In genomic region chr14:35211067-35211466, GRCh38 we compare ENCODE assay signal across 11 cellular contexts.
"Had no signal": no experiment of that assay in that cellular context is flagged by ENCODE, and none has a peak within 500 bp of the region (broad histone marks: within the 10 kb centered on the region; RNA-seq: fewer than 3 reads in every experiment).

No MANE protein-coding gene starts in this region.

- ATAC-seq: GM23338, HCT116 had no signal

- H3K9ac ChIP-seq: GM23248 had no signal

- DNase-seq: GM23248, GOT3, H7, H9, HCEC 1CT, HFFc6 had no signal

- H3K9me3 ChIP-seq: HAP-1 had no signal

- H3K27ac Mint-ChIP-seq: GM23338, H9, HFFc6 had no signal

- FAIRE-seq: H1, H54 had no signal

- H3K4me2 ChIP-seq: GM23338 had no signal

- H3K27ac ChIP-seq: GM23248 had no signal

- H3K36me3 ChIP-seq: HAP-1 had no signal

- H3K4me1 ChIP-seq: HAP-1 had no signal

- H3K4me3 Mint-ChIP-seq: GM23338, H9, HFFc6 had no signal

- H3K4me3 ChIP-seq: GM23248, GM23338, HAP-1 had no signal

- H2AFZ ChIP-seq: GM23248, GM23338 had no signal
